Comparison of ENCODE assay signal across 20 cellular contexts in genomic region chr4:108965472-108966076, GRCh38.
A peak's percentile ranks its signal among the peaks of the same experiment; 100 is the strongest.
DNase-seq lines count a peak whose midpoint lies in the region; ATAC-seq, FAIRE-seq and TF ChIP-seq lines count a peak whose summit lies in the region.
"Had no signal": no experiment of that assay in that cellular context is flagged by ENCODE, and none has a peak within 500 bp of the region (broad histone marks: within the 10 kb centered on the region; RNA-seq: fewer than 3 reads in every experiment).

No MANE protein-coding gene starts in this region.

- no peaks in the 10 kb centered on the region for H3K9me3 ChIP-seq in A549
- H3K9me3 ChIP-seq in HEK293 (ENCODE audit: control insufficient read depth, insufficient read depth, low read depth, low read length): no peaks in the 10 kb centered on the region
- H3K9me3 ChIP-seq: BE2C had no signal

- ATAC-seq in A549: no peak

- H3K27ac ChIP-seq in A549 (no peak overlapping the region), HEK293 (ENCODE audit: extremely low read depth, low read depth, low read length) (no peak overlapping the region)
- H3K27ac ChIP-seq: C4-2B, GM23248 had no signal

- 32% methylated on average over 3 of the region's 3 CpGs for WGBS in A549 (ENCODE audit: missing lambda C conversion rate)

- H3K36me3 ChIP-seq in HEK293 (ENCODE audit: control insufficient read depth in 2 of 2, insufficient read depth in 1 of 2, low read length in 2 of 2): no peaks in the 10 kb centered on the region
- H3K36me3 ChIP-seq: BE2C had no signal

- intact Hi-C loops in posterior vena cava (cut with DNase I): no loop called here

- CTCF ChIA-PET in A549 (lab: Yijun Ruan, JAX) (no interaction called here), HEK293 (lab: Yijun Ruan, JAX) (no interaction called here)

- TF ChIP-seq CTCF in A549 (IDR thresholded peaks at IDR 0.05): no peak
- TF ChIP-seq CTCF in HEK293 (tag by site-specific recombination; IDR thresholded peaks at IDR 0.05): no peak

- TF ChIP-seq RAD21 in A549 (conservative IDR thresholded peaks at IDR 0.05 in 1 of 2, IDR thresholded peaks at IDR 0.05 in 1 of 2): no peak

- DNase-seq in A549 (ENCODE audit: low read depth in 1 of 2, low spot score in 1 of 2) (no peak), OCI-M1 (lab: John Stamatoyannopoulos, UW) (peak; percentile 34), left kidney (ENCODE audit: low read depth, low spot score) (peak; percentile 59), posterior vena cava (ENCODE audit: low spot score) (no peak), urothelium cell line (ENCODE audit: low spot score) (no peak), frontal cortex (ENCODE audit: low spot score in 2 of 2) (no peak)
- DNase-seq: BE2C; CD4-positive, alpha-beta memory T cell; COR-L47; DMS153; DMS79 treated with DMSO at 0.1 percent for 48 hours; EL; GM23248; H7 had no signal

- FAIRE-seq in A549 (lab: Jason Lieb, UNC) (no peak), urothelium cell line (lab: Jason Lieb, UNC) (no peak), frontal cortex (lab: Jason Lieb, UNC) (no peak)
- FAIRE-seq: A204.1, D721Med, G401.6, GM12891 had no signal

- H3K4me2 ChIP-seq in A549: no peak overlapping the region

- TF ChIP-seq POLR2A in A549 (IDR thresholded peaks at IDR 0.05; ENCODE audit: low read length): no peak

- H3K4me1 ChIP-seq in A549: no peaks in the 10 kb centered on the region
- no peaks in the 10 kb centered on the region for H3K4me1 ChIP-seq in HEK293 (ENCODE audit: control insufficient read depth, insufficient read depth, low read length)
- H3K4me1 ChIP-seq: BE2C had no signal

- TF ChIP-seq EP300 in A549 (IDR thresholded peaks at IDR 0.05): no peak

- POLR2A ChIA-PET in A549 (lab: Yijun Ruan, JAX) (no interaction called here), HEK293 (lab: Yijun Ruan, JAX) (no interaction called here)

- H3K4me3 ChIP-seq in A549 (no peak overlapping the region), HEK293 (ENCODE audit: low read depth, low read length) (no peak overlapping the region)
- H3K4me3 ChIP-seq: GM23248 had no signal

TF ChIP-seq in A549, 52 proteins besides CTCF, POLR2A, EP300 and RAD21:
- peak; percentile 65 for TF ChIP-seq MAFK (IDR thresholded peaks at IDR 0.05; ENCODE audit: partially characterized antibody)
- TF ChIP-seq TP53 (CRISPR knock-in tag; IDR thresholded peaks at IDR 0.05): no peak

TF ChIP-seq in HEK293, 187 proteins besides CTCF, POLR2A, EP300 and RAD21:
- TF ChIP-seq ZNF549 (tag by site-specific recombination; IDR thresholded peaks at IDR 0.05): peak; percentile 73; the same call in 1 of the 2 replicates
- TF ChIP-seq ZNF707 (tag by site-specific recombination; IDR thresholded peaks at IDR 0.05): no peak

Comparison
In these comparisons a context has a peak if more than half of its experiments do, and no peak if none do; other contexts are left out.
1. DNase-seq: peak in OCI-M1 (single experiment) and left kidney (single experiment); none in A549 (0 of 2), posterior vena cava (single experiment), urothelium cell line (single experiment) and frontal cortex (0 of 2).